34 cellular contexts compared by ENCODE assay signal in the genomic region with DNA sequence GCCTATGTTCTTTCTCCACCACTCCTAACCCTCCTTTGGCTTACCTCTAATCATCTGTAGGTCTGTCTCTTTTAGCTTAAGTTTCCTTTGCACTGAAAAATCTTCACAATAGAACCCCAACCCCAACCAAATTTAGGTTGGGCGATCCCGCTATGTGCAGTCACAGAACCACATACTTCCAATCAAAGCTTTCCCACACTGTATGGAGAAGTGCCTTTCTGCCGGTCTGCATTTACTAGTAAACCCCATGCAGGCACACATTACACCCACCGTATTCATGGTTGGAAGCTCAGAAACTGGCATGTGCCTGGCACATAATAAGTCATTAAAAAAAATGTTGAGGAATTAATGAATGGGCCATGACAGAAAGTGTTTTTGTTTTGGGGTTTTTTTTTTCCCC.
"Had no signal": no experiment of that assay in that cellular context is flagged by ENCODE, and none has a peak within 500 bp of the region (broad histone marks: within the 10 kb centered on the region; RNA-seq: fewer than 3 reads in every experiment).

No MANE protein-coding gene starts in this region.

- H3K9ac ChIP-seq: parathyroid adenoma had no signal

- DNase-seq: activated CD4-positive, alpha-beta T cell treated with anti-CD3 and anti-CD28 coated beads, Interleukin-2, amount 10 ng/mL, durations not matched to agents 7 days and 5 days; activated CD4-positive, CD25-positive, alpha-beta regulatory T cell treated with anti-CD3 and anti-CD28 coated beads, Interleukin-2, amount 50 U/mL, for 72 hours; activated gamma-delta T cell treated with Interleukin-2 at 50 U/mL for 16 hours; activated T-cell treated with anti-CD3 and anti-CD28 coated beads, Interleukin-2, amount 50 U/mL, for 1 hour; adrenal gland; aorta; body of pancreas; dorsolateral prefrontal cortex; effector memory CD4-positive, alpha-beta T cell; erythroblast; gastrocnemius medialis; islet precursor cell; left ventricle myocardium inferior; naive B cell; nucleus accumbens; psoas muscle; sigmoid colon; small intestine; stimulated activated CD4-positive, alpha-beta T cell treated with anti-CD3 and anti-CD28 coated beads, Interleukin-4, amount 100 ng/mL, for 24 hours; stimulated activated naive CD8-positive, alpha-beta T cell treated with anti-CD3 and anti-CD28 coated beads, Interleukin-15, amount 100 ng/mL, for 72 hours; substantia nigra; SW 1271; T-helper 17 cell; T1000; upper lobe of left lung; WERI-Rb-1 had no signal

- H3K4me1 ChIP-seq: adrenal gland, body of pancreas, parathyroid adenoma, upper lobe of left lung, vagina had no signal

- H3K4me2 ChIP-seq: hepatocyte had no signal

- H3K27ac ChIP-seq: adrenal gland, body of pancreas, coronary artery, dorsolateral prefrontal cortex, gastrocnemius medialis, hepatocyte, left ventricle myocardium inferior, parathyroid adenoma, psoas muscle, sigmoid colon, upper lobe of left lung, vagina, WERI-Rb-1 had no signal

- H3K36me3 Mint-ChIP-seq: stimulated activated effector memory CD8-positive, alpha-beta T cell treated with anti-CD3 and anti-CD28 coated beads, Interleukin-12 subunit alpha, Interleukin-12 subunit beta, amount 100 ng/mL, for 72 hours had no signal

- H3K27me3 ChIP-seq: adrenal gland, body of pancreas, dorsolateral prefrontal cortex, gastrocnemius medialis, hepatocyte, sigmoid colon, upper lobe of left lung, vagina had no signal

- H3K4me1 Mint-ChIP-seq: neural crest cell had no signal

- H3K9me3 ChIP-seq: adrenal gland, body of pancreas, gastrocnemius medialis, left ventricle myocardium inferior, psoas muscle, sigmoid colon, upper lobe of left lung, vagina had no signal

- H3K27me3 Mint-ChIP-seq: activated CD4-positive, alpha-beta T cell treated with anti-CD3 and anti-CD28 coated beads, Interleukin-2, amount 10 ng/mL, durations not matched to agents 7 days and 5 days; naive B cell; stimulated activated naive CD8-positive, alpha-beta T cell treated with anti-CD3 and anti-CD28 coated beads, Interleukin-15, amount 100 ng/mL, for 72 hours; T-helper 17 cell had no signal

- H3K27ac Mint-ChIP-seq: activated CD4-positive, alpha-beta T cell treated with anti-CD3 and anti-CD28 coated beads, Interleukin-2, amount 10 ng/mL, durations not matched to agents 7 days and 5 days; mesothelial cell of epicardium; stimulated activated effector memory CD8-positive, alpha-beta T cell treated with anti-CD3 and anti-CD28 coated beads, Interleukin-12 subunit alpha, Interleukin-12 subunit beta, amount 100 ng/mL, for 72 hours; stimulated activated naive CD8-positive, alpha-beta T cell treated with anti-CD3 and anti-CD28 coated beads, Interleukin-15, amount 100 ng/mL, for 72 hours; T-helper 17 cell had no signal

- ATAC-seq: activated naive CD4-positive, alpha-beta T cell treated with anti-CD3 and anti-CD28 coated beads, Interleukin-2, amount 50 U/mL, for 72 hours; body of pancreas; gastrocnemius medialis; psoas muscle; stimulated activated effector memory CD8-positive, alpha-beta T cell treated with anti-CD3 and anti-CD28 coated beads, Interleukin-12 subunit alpha, Interleukin-12 subunit beta, amount 100 ng/mL, for 72 hours; stimulated activated naive CD8-positive, alpha-beta T cell treated with anti-CD3 and anti-CD28 coated beads, Interleukin-15, amount 100 ng/mL, for 72 hours; T-helper 17 cell had no signal

- H3K4me3 Mint-ChIP-seq: activated CD4-positive, alpha-beta T cell treated with anti-CD3 and anti-CD28 coated beads, Interleukin-2, amount 10 ng/mL, durations not matched to agents 7 days and 5 days; mesothelial cell of epicardium; neural crest cell; stimulated activated effector memory CD8-positive, alpha-beta T cell treated with anti-CD3 and anti-CD28 coated beads, Interleukin-12 subunit alpha, Interleukin-12 subunit beta, amount 100 ng/mL, for 72 hours; T-helper 17 cell had no signal

- H3K79me2 ChIP-seq: parathyroid adenoma had no signal

- H3K9me3 Mint-ChIP-seq: activated CD4-positive, alpha-beta T cell treated with anti-CD3 and anti-CD28 coated beads, Interleukin-2, amount 10 ng/mL, durations not matched to agents 7 days and 5 days; stimulated activated effector memory CD8-positive, alpha-beta T cell treated with anti-CD3 and anti-CD28 coated beads, Interleukin-12 subunit alpha, Interleukin-12 subunit beta, amount 100 ng/mL, for 72 hours had no signal

- H2AFZ ChIP-seq: hepatocyte, parathyroid adenoma had no signal

- H3K4me3 ChIP-seq: adrenal gland, body of pancreas, coronary artery, dorsolateral prefrontal cortex, gastrocnemius medialis, hepatocyte, left ventricle myocardium inferior, psoas muscle, sigmoid colon, upper lobe of left lung, vagina had no signal

- H3K36me3 ChIP-seq: adrenal gland, gastrocnemius medialis, left ventricle myocardium inferior, sigmoid colon, upper lobe of left lung, vagina, WERI-Rb-1 had no signal
